ENCODE assay signal across 15 cellular contexts in the genomic region with DNA sequence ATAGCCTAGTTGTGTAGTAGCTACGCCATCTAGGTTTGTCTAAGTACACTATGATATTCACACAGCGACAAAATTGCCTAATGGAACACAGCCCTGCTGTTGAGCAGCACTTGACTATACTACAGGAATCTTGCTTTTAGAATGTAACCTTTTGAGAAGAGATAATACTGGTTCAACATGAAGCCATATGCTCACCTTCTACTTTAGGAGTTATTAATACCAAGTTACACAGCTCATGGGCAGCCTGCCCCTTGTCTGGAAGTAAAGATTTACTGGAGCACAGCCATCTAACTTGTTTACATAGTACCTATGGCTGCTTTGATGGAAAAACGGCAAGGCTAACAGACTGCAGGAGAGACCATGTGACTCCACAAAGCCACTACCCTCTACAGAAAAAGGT.
"Had no signal": no experiment of that assay in that cellular context is flagged by ENCODE, and none has a peak within 500 bp of the region (broad histone marks: within the 10 kb centered on the region; RNA-seq: fewer than 3 reads in every experiment).

No MANE protein-coding gene starts in this region.

- H3K36me3 ChIP-seq: ovary had no signal

- H3K4me3 ChIP-seq: ascending aorta, coronary artery, lower lobe of right lung, ovary, smooth muscle cell, suprapubic skin, vagina had no signal

- H3K27ac ChIP-seq: ascending aorta, coronary artery, foreskin keratinocyte, lower lobe of right lung, ovary, suprapubic skin, vagina had no signal

- H3K4me1 ChIP-seq: ascending aorta, foreskin keratinocyte, lower lobe of right lung, suprapubic skin, vagina had no signal

- DNase-seq: activated CD4-positive, alpha-beta T cell treated with anti-CD3 and anti-CD28 coated beads, Interleukin-2, amount 50 U/mL, for 4 hours; activated gamma-delta T cell; foreskin keratinocyte; kidney; lower lobe of right lung; naive thymus-derived CD8-positive, alpha-beta T cell; ovary; stimulated activated CD4-positive, alpha-beta T cell treated with anti-CD3 and anti-CD28 coated beads, Interleukin-4, amount 100 ng/mL, for 1 hour; stimulated activated naive CD8-positive, alpha-beta T cell treated with anti-CD3 and anti-CD28 coated beads, Interleukin-15, amount 100 ng/mL, for 72 hours; trophoblast cell had no signal

- H3K27me3 ChIP-seq: ascending aorta, foreskin keratinocyte, ovary, suprapubic skin, vagina had no signal

- H3K9me3 ChIP-seq: ascending aorta, lower lobe of right lung, ovary, suprapubic skin, vagina had no signal
